ENCODE assay signal across 11 cellular contexts in the genomic region with DNA sequence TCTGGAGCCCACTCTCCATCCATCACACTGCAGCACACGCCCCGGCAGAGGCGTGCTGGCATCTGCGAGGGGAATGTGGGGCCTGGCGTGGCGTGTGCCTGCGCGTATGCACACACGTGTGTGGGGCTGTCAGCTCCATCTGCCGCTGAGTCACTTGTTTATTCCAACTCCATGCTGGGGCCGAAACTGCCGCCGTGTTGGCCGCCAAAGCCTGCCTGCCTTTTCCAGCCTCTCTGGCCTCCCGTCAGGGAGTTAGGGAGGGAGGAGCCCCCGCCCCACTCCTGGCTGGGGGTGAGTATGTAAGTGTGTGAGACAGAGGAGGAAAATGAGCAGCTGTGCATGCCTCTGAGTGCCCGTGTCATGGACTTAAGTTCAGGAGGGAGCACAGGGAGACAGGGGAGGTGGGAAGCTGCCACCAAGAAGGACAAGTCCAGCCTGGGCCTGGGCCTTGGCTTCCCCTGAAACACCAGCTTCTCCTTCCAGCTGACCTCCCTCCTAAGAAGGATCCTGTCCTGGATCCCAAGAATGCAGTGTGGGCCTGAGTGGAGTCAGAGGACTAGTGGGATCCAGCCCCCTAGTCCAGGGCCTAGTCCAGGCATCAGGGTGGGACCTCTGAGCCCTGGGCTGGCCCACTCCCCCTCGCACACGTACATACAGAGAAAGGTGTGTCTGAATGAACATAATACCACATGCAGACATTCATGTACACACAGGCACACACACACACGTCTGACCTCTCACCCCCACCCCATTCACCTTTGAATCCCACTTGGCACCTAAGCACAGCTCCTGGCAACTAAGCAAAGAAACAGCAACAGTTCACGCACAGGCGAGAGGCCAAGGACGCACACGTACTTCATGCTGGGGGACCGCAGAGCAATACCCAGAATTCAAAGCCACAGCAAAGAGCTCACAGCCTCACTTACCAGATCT. TPM values are rescaled to one million over a fixed set of nuclear protein-coding genes. Genes with fewer than 3 reads are reported as not detected.
A peak's percentile ranks its signal among the peaks of the same experiment; 100 is the strongest.
DNase-seq lines count a peak whose midpoint lies in the region; ATAC-seq and TF ChIP-seq lines count a peak whose summit lies in the region.
"Had no signal": no experiment of that assay in that cellular context is flagged by ENCODE, and none has a peak within 500 bp of the region (broad histone marks: within the 10 kb centered on the region; RNA-seq: fewer than 3 reads in every experiment).

No MANE protein-coding gene starts in this region.

- H3K9ac ChIP-seq in muscle layer of colon (ENCODE audit: low read length): peak overlapping the region; percentile 71

- intact Hi-C loops in activated CD8-positive, alpha-beta T cell treated with anti-CD3 and anti-CD28 coated beads for 36 hours (cut with micrococcal nuclease): no loop called here

- H3K4me3 ChIP-seq in epithelial cell of esophagus (ENCODE audit: low read length) (no peak overlapping the region), muscle layer of colon (ENCODE audit: low read depth in 1 of 2, low read length in 2 of 2) (peak overlapping the region in 1 of 2 donors; percentile 5), urinary bladder (ENCODE audit: low read depth, low read length) (no peak overlapping the region)

- H3K36me3 Mint-ChIP-seq in activated CD8-positive, alpha-beta T cell treated with anti-CD3 and anti-CD28 coated beads for 36 hours (ENCODE audit: low read depth): peaks cover 53% of the 10 kb centered on the region
- H3K36me3 Mint-ChIP-seq in activated CD8-positive, alpha-beta T cell treated with anti-CD3 and anti-CD28 coated beads, Interleukin-2, amount 10 ng/mL, durations not matched to agents 7 days and 5 days (ENCODE audit: low read depth): peaks cover 78% of the 10 kb centered on the region

- peak overlapping the region; percentile 23 for H3K27ac Mint-ChIP-seq in activated CD8-positive, alpha-beta T cell treated with anti-CD3 and anti-CD28 coated beads for 36 hours
- no peak overlapping the region for H3K27ac Mint-ChIP-seq in activated CD8-positive, alpha-beta T cell treated with anti-CD3 and anti-CD28 coated beads, Interleukin-2, amount 10 ng/mL, durations not matched to agents 7 days and 5 days

- CTCF ChIA-PET in activated CD8-positive, alpha-beta T cell treated with anti-CD3 and anti-CD28 coated beads for 36 hours (lab: Charles Lee): interaction anchor here (1.8 to 2.0 kb wide), 2 partner anchors 29 to 90 kb away, joined by 6 to 10 read pairs; no protein-coding TSS in a partner anchor
- CTCF ChIA-PET in activated CD8-positive, alpha-beta T cell treated with anti-CD3 and anti-CD28 coated beads, Interleukin-2, amount 10 ng/mL, durations not matched to agents 7 days and 5 days (lab: Charles Lee): interaction anchor here (1.0 kb wide), 1 partner anchor 90 kb away, joined by 3 read pairs; no protein-coding TSS in a partner anchor

- no peak for TF ChIP-seq CTCF in activated CD8-positive, alpha-beta T cell treated with anti-CD3 and anti-CD28 coated beads for 36 hours (IDR thresholded peaks at IDR 0.05)
- TF ChIP-seq CTCF in epithelial cell of esophagus (IDR thresholded peaks at IDR 0.05; ENCODE audit: insufficient read depth, low read depth, low read length, missing control alignments): no peak

- no peaks in the 10 kb centered on the region for H3K27me3 Mint-ChIP-seq in activated CD8-positive, alpha-beta T cell treated with anti-CD3 and anti-CD28 coated beads for 36 hours
- no peaks in the 10 kb centered on the region for H3K27me3 Mint-ChIP-seq in activated CD8-positive, alpha-beta T cell treated with anti-CD3 and anti-CD28 coated beads, Interleukin-2, amount 10 ng/mL, durations not matched to agents 7 days and 5 days (ENCODE audit: low read depth)
- H3K27me3 Mint-ChIP-seq: CD4-positive, CD25-positive, alpha-beta regulatory T cell had no signal

- H3K9me3 Mint-ChIP-seq in activated CD8-positive, alpha-beta T cell treated with anti-CD3 and anti-CD28 coated beads for 36 hours: no peaks in the 10 kb centered on the region
- H3K9me3 Mint-ChIP-seq in activated CD8-positive, alpha-beta T cell treated with anti-CD3 and anti-CD28 coated beads, Interleukin-2, amount 10 ng/mL, durations not matched to agents 7 days and 5 days (ENCODE audit: insufficient read depth): no peaks in the 10 kb centered on the region

- H3K9me3 ChIP-seq in muscle layer of colon (ENCODE audit: low read length): no peaks in the 10 kb centered on the region

- H3K4me1 ChIP-seq in muscle layer of colon (ENCODE audit: insufficient read depth, low read length) (peaks cover 66% of the 10 kb centered on the region), urinary bladder (ENCODE audit: insufficient read depth) (no peaks in the 10 kb centered on the region)

- no peaks in the 10 kb centered on the region for H3K27me3 ChIP-seq in muscle layer of colon (ENCODE audit: control insufficient read depth in 1 of 2, insufficient read depth in 2 of 2, low read length in 2 of 2)

- peaks cover 85% of the 10 kb centered on the region for H3K36me3 ChIP-seq in muscle layer of colon (ENCODE audit: insufficient read depth, low read length)
- no peaks in the 10 kb centered on the region for H3K36me3 ChIP-seq in urinary bladder (ENCODE audit: insufficient read depth)

- DNase-seq in activated CD8-positive, alpha-beta T cell treated with anti-CD3 and anti-CD28 coated beads for 36 hours: no peak
- no peak for DNase-seq in activated CD8-positive, alpha-beta T cell treated with anti-CD3 and anti-CD28 coated beads, Interleukin-2, amount 10 ng/mL, durations not matched to agents 7 days and 5 days
- DNase-seq in epithelial cell of esophagus (ENCODE audit: low read depth): peak; percentile 50
- DNase-seq in activated CD8-positive, alpha-beta memory T cell treated with anti-CD3 and anti-CD28 coated beads, Interleukin-2, amount 50 U/mL, for 4 hours: no peak
- DNase-seq: CD4-positive, CD25-positive, alpha-beta regulatory T cell; NCI-H1092 treated with DMSO at 0.1 percent for 48 hours had no signal

- peak overlapping the region; percentile 86 for H3K27ac ChIP-seq in muscle layer of colon (ENCODE audit: low read depth, low read length)
- peak overlapping the region; percentile 77 for H3K27ac ChIP-seq in urinary bladder (ENCODE audit: low read depth)
- H3K27ac ChIP-seq: epithelial cell of prostate had no signal

- no peak overlapping the region for H3K4me3 Mint-ChIP-seq in activated CD8-positive, alpha-beta T cell treated with anti-CD3 and anti-CD28 coated beads for 36 hours
- H3K4me3 Mint-ChIP-seq in activated CD8-positive, alpha-beta T cell treated with anti-CD3 and anti-CD28 coated beads, Interleukin-2, amount 10 ng/mL, durations not matched to agents 7 days and 5 days: no peak overlapping the region

- ATAC-seq in activated CD8-positive, alpha-beta T cell treated with anti-CD3 and anti-CD28 coated beads for 36 hours: no peak
- ATAC-seq in activated CD8-positive, alpha-beta T cell treated with anti-CD3 and anti-CD28 coated beads, Interleukin-2, amount 10 ng/mL, durations not matched to agents 7 days and 5 days: no peak
- ATAC-seq in GM18909 (IDR thresholded peaks at IDR 0.05; ENCODE audit: poor library complexity, unreplicated experiment): no peak
- ATAC-seq in GM18868 (IDR thresholded peaks at IDR 0.05; ENCODE audit: unreplicated experiment): no peak

- 40% methylated on average over 25 of the region's 25 CpGs for WGBS in urinary bladder

- POLR2A ChIA-PET in activated CD8-positive, alpha-beta T cell treated with anti-CD3 and anti-CD28 coated beads for 36 hours (lab: Charles Lee): interaction anchor here (0.9 to 1.3 kb wide), 6 partner anchors 9 to 125 kb away, joined by 3 to 5 read pairs (median 4); partner anchors contain the start of gene GPATCH4
- POLR2A ChIA-PET in activated CD8-positive, alpha-beta T cell treated with anti-CD3 and anti-CD28 coated beads, Interleukin-2, amount 10 ng/mL, durations not matched to agents 7 days and 5 days (lab: Charles Lee): interaction anchor here (1.0 kb wide), 1 partner anchor 26 kb away, joined by 3 read pairs; no protein-coding TSS in a partner anchor

- H3K4me1 Mint-ChIP-seq in activated CD8-positive, alpha-beta T cell treated with anti-CD3 and anti-CD28 coated beads for 36 hours (ENCODE audit: low read depth): peaks cover 37% of the 10 kb centered on the region
- H3K4me1 Mint-ChIP-seq in activated CD8-positive, alpha-beta T cell treated with anti-CD3 and anti-CD28 coated beads, Interleukin-2, amount 10 ng/mL, durations not matched to agents 7 days and 5 days (ENCODE audit: low read depth): peaks cover 33% of the 10 kb centered on the region

RNA-seq across cellular contexts. Expression of gene MEF2D, which starts 24.7 kb away (rescaled TPM):
- 10 to 100 TPM; 35.3 to 35.8 TPM for total RNA-seq in activated CD8-positive, alpha-beta T cell treated with anti-CD3 and anti-CD28 coated beads for 36 hours
- total RNA-seq in activated CD8-positive, alpha-beta T cell treated with anti-CD3 and anti-CD28 coated beads, Interleukin-2, amount 10 ng/mL, durations not matched to agents 7 days and 5 days: 10 to 100 TPM; 34.8 to 40.1 TPM
- 10.0 TPM for total RNA-seq in urinary bladder
- polyA plus RNA-seq in urinary bladder: 55.5 TPM
